19 cellular contexts compared by ENCODE assay signal in genomic region chr2:146964494-146964893, GRCh38.
"Had no signal": no experiment of that assay in that cellular context is flagged by ENCODE, and none has a peak within 500 bp of the region (broad histone marks: within the 10 kb centered on the region; RNA-seq: fewer than 3 reads in every experiment).

No MANE protein-coding gene starts in this region.

- H3K9ac ChIP-seq: neural progenitor cell, parathyroid adenoma had no signal

- H3K4me3 ChIP-seq: gastroesophageal sphincter, neural progenitor cell, prostate gland, right lobe of liver, testis, tibial nerve, upper lobe of right lung, vagina had no signal

- DNase-seq: effector memory CD4-positive, alpha-beta T cell; foreskin fibroblast; left colon; occipital lobe; right lobe of liver; stimulated activated CD4-positive, alpha-beta T cell treated with anti-CD3 and anti-CD28 coated beads, Interleukin-2, amount 100 ng/mL, for 24 hours; stimulated activated CD4-positive, alpha-beta T cell treated with anti-CD3 and anti-CD28 coated beads, Interleukin-4, amount 100 ng/mL, for 4 hours; stimulated activated naive B cell treated with anti-CD40 and anti-IgM and Interleukin-4, amounts not matched to agents 10 μg/mL and 1 μg/mL and 100 μg/mL, for 72 hours; stimulated activated naive CD8-positive, alpha-beta T cell treated with anti-CD3 and anti-CD28 coated beads, Interleukin-15, amount 100 ng/mL, for 72 hours; testis; upper lobe of right lung had no signal

- H3K9me3 ChIP-seq: prostate gland, right lobe of liver, testis, tibial nerve, upper lobe of right lung, vagina had no signal

- H3K4me1 ChIP-seq: gastroesophageal sphincter, neural progenitor cell, parathyroid adenoma, prostate gland, right lobe of liver, testis, tibial nerve, upper lobe of right lung, vagina had no signal

- H3K4me2 ChIP-seq: neural progenitor cell had no signal

- H3K79me2 ChIP-seq: parathyroid adenoma had no signal

- H3K27me3 ChIP-seq: gastroesophageal sphincter, neural progenitor cell, right lobe of liver, testis, tibial nerve, upper lobe of right lung, vagina had no signal

- H2AFZ ChIP-seq: neural progenitor cell, parathyroid adenoma had no signal

- H3K36me3 ChIP-seq: gastroesophageal sphincter, neural progenitor cell, prostate gland, right lobe of liver, tibial nerve, upper lobe of right lung, vagina had no signal

- H3K27ac ChIP-seq: gastroesophageal sphincter, neural progenitor cell, parathyroid adenoma, prostate gland, right lobe of liver, testis, tibial nerve, upper lobe of right lung, vagina had no signal

- ATAC-seq: esophagus mucosa; gastroesophageal sphincter; left colon; natural killer cell treated with Interleukin-12 subunit alpha and Interleukin-12 subunit beta and Interleukin-15 and Interleukin-18, amount 100 ng/mL, for 72 hours; right lobe of liver; stimulated activated naive B cell treated with anti-CD40 and anti-IgM and Interleukin-4, amounts not matched to agents 10 μg/mL and 1 μg/mL and 100 μg/mL, for 72 hours; stimulated activated naive CD8-positive, alpha-beta T cell treated with anti-CD3 and anti-CD28 coated beads, Interleukin-15, amount 100 ng/mL, for 72 hours; upper lobe of right lung had no signal
